In genomic region chr2:170360546-170361358, GRCh38 we compare ENCODE assay signal across 16 cellular contexts.
DNase-seq lines count a peak whose midpoint lies in the region; ATAC-seq, FAIRE-seq and TF ChIP-seq lines count a peak whose summit lies in the region.
"Had no signal": no experiment of that assay in that cellular context is flagged by ENCODE, and none has a peak within 500 bp of the region (broad histone marks: within the 10 kb centered on the region; RNA-seq: fewer than 3 reads in every experiment).

No MANE protein-coding gene starts in this region.

- H3K9ac ChIP-seq in NT2/D1 (ENCODE audit: insufficient read length, low read depth) (no peak overlapping the region), endodermal cell (ENCODE audit: extremely low read depth, low read length, poor library complexity, severe bottlenecking) (no peak overlapping the region)

- TF ChIP-seq CTCF in A549 (IDR thresholded peaks at IDR 0.05) (no peak), GM23338 (conservative IDR thresholded peaks at IDR 0.05; ENCODE audit: low read depth in 2 of 2) (no peak), endodermal cell (conservative IDR thresholded peaks at IDR 0.05) (no peak), spleen (IDR thresholded peaks at IDR 0.05 in 8 of 11, conservative IDR thresholded peaks at IDR 0.05 in 3 of 11) (no peak)

- peak overlapping the region; percentile 40; the same call in 1 of the 2 replicates for H2AFZ ChIP-seq in GM23338

- TF ChIP-seq EP300 in A549 (IDR thresholded peaks at IDR 0.05): no peak

- no peaks in the 10 kb centered on the region for H3K79me2 ChIP-seq in GM23338 (replicated peaks; ENCODE audit: insufficient read depth)

- TF ChIP-seq RAD21 in A549 (conservative IDR thresholded peaks at IDR 0.05 in 1 of 2, IDR thresholded peaks at IDR 0.05 in 1 of 2): no peak

- peak; percentile 22 to 61; a peak in 3 of 6 replicates for ATAC-seq in A549
- ATAC-seq in GM23338: peak; percentile 59

- CTCF ChIA-PET in A549 (lab: Yijun Ruan, JAX): interaction anchor here (0.7 to 2.7 kb wide), 26 partner anchors 10 to 513 kb away, joined by 3 to 30 read pairs (median 4); partner anchors contain the start of gene GAD1
- CTCF ChIA-PET in CD8-positive, alpha-beta memory T cell (lab: Charles Lee): interaction anchor here (0.8 to 5.9 kb wide), 7 partner anchors 10 to 512 kb away, joined by 3 to 43 read pairs (median 5); partner anchors contain the start of gene GAD1

- H3K4me3 Mint-ChIP-seq in GM23338 (no peak overlapping the region), endodermal cell (peak overlapping the region; percentile 35)
- H3K4me3 Mint-ChIP-seq in CD8-positive, alpha-beta memory T cell: no peak overlapping the region
- H3K4me3 Mint-ChIP-seq: activated naive CD8-positive, alpha-beta T cell; IgD-negative memory B cell; naive B cell had no signal

- H3K27me3 ChIP-seq in GM23338 (ENCODE audit: insufficient read depth): no peaks in the 10 kb centered on the region
- no peaks in the 10 kb centered on the region for H3K27me3 ChIP-seq in NT2/D1 (ENCODE audit: insufficient read depth, insufficient read length)
- no peaks in the 10 kb centered on the region for H3K27me3 ChIP-seq in endodermal cell (ENCODE audit: control insufficient read depth, insufficient read depth, low read length, poor library complexity, severe bottlenecking)
- no peaks in the 10 kb centered on the region for H3K27me3 ChIP-seq in CD8-positive, alpha-beta memory T cell (ENCODE audit: insufficient read depth, low read length, poor library complexity, severe bottlenecking)
- peaks cover 0 to 38% (median 5%) of the 10 kb centered on the region in 7 donors for H3K27me3 ChIP-seq in spleen (replicated peaks in 1 of 7)
- H3K27me3 ChIP-seq: ovary had no signal

- no peak for FAIRE-seq in A549 (lab: Jason Lieb, UNC)

- H3K4me1 Mint-ChIP-seq in GM23338 (peaks cover 29% of the 10 kb centered on the region), endodermal cell (peaks cover 61% of the 10 kb centered on the region)
- H3K4me1 Mint-ChIP-seq in CD8-positive, alpha-beta memory T cell: peaks cover 3 to 8% (median 7%) of the 10 kb centered on the region in 3 donors
- H3K4me1 Mint-ChIP-seq: IgD-negative memory B cell had no signal

- H3K4me2 ChIP-seq in A549 (no peak overlapping the region), GM23338 (no peak overlapping the region)

- no peaks in the 10 kb centered on the region for H3K9me2 ChIP-seq in GM23338 (ENCODE audit: insufficient read depth)

- no peaks in the 10 kb centered on the region for H4K20me1 ChIP-seq in GM23338 (replicated peaks; ENCODE audit: insufficient read depth)

- H3K4me3 ChIP-seq in A549: no peak overlapping the region
- H3K4me3 ChIP-seq in GM23338: no peak overlapping the region
- no peak overlapping the region for H3K4me3 ChIP-seq in NT2/D1 (ENCODE audit: insufficient read length, low read depth)
- H3K4me3 ChIP-seq in endodermal cell (ENCODE audit: low read length): peak overlapping the region; percentile 54
- no peak overlapping the region for H3K4me3 ChIP-seq in CD8-positive, alpha-beta memory T cell (ENCODE audit: low read length)
- H3K4me3 ChIP-seq in spleen: no peak overlapping the region
- H3K4me3 ChIP-seq: coronary artery, ovary, tibial nerve had no signal

- H3K9me3 ChIP-seq in A549 (no peaks in the 10 kb centered on the region), NT2/D1 (ENCODE audit: insufficient read depth, low read length) (no peaks in the 10 kb centered on the region), endodermal cell (ENCODE audit: control insufficient read depth, low read length) (no peaks in the 10 kb centered on the region), spleen (no peaks in the 10 kb centered on the region)
- no peaks in the 10 kb centered on the region for H3K9me3 ChIP-seq in CD8-positive, alpha-beta memory T cell (ENCODE audit: low read length)
- H3K9me3 ChIP-seq: ovary, tibial nerve had no signal

- H3K27ac Mint-ChIP-seq in GM23338 (no peak overlapping the region), endodermal cell (peak overlapping the region; percentile 90)
- no peak overlapping the region for H3K27ac Mint-ChIP-seq in CD8-positive, alpha-beta memory T cell
- H3K27ac Mint-ChIP-seq: activated naive CD8-positive, alpha-beta T cell; IgD-negative memory B cell had no signal

- H3K9me3 Mint-ChIP-seq in GM23338 (no peaks in the 10 kb centered on the region), endodermal cell (no peaks in the 10 kb centered on the region)
- no peaks in the 10 kb centered on the region for H3K9me3 Mint-ChIP-seq in CD8-positive, alpha-beta memory T cell
- H3K9me3 Mint-ChIP-seq: IgD-negative memory B cell, naive B cell had no signal

- DNase-seq in A549 (ENCODE audit: low read depth in 1 of 2, low spot score in 1 of 2) (no peak), GM23338 (ENCODE audit: low spot score) (no peak), NT2/D1 (ENCODE audit: low read depth, low spot score) (peak; percentile 40), endodermal cell (no peak), kidney tubule cell (ENCODE audit: low spot score) (no peak), spleen (no peak), DMS153 treated with DMSO at 0.1 percent for 48 hours (lab: John Stamatoyannopoulos, UW; ENCODE audit: unreplicated experiment) (no peak)
- DNase-seq in CD8-positive, alpha-beta memory T cell: no peak
- DNase-seq: kidney, ovary had no signal

- H3F3A ChIP-seq in GM23338 (replicated peaks; ENCODE audit: low read depth): no peaks in the 10 kb centered on the region

- H3K4me1 ChIP-seq in A549 (no peaks in the 10 kb centered on the region), GM23338 (ENCODE audit: insufficient read depth) (peaks cover 17% of the 10 kb centered on the region), NT2/D1 (ENCODE audit: insufficient read depth, insufficient read length) (no peaks in the 10 kb centered on the region), endodermal cell (ENCODE audit: control insufficient read depth, insufficient read depth, low read length) (peaks cover 23% of the 10 kb centered on the region), spleen (peaks cover 0 to 7% (median 2%) of the 10 kb centered on the region in 6 donors)
- peaks cover 4% of the 10 kb centered on the region for H3K4me1 ChIP-seq in CD8-positive, alpha-beta memory T cell (ENCODE audit: insufficient read depth, low read length)
- H3K4me1 ChIP-seq: tibial nerve had no signal

- H3K27me3 Mint-ChIP-seq in GM23338 (ENCODE audit: insufficient read depth, low read depth, poor library complexity) (peaks cover 2% of the 10 kb centered on the region), endodermal cell (ENCODE audit: insufficient read depth) (no peaks in the 10 kb centered on the region)
- H3K27me3 Mint-ChIP-seq in CD8-positive, alpha-beta memory T cell: peaks cover 8 to 46% of the 10 kb centered on the region in 2 donors

- no peak overlapping the region for H3K27ac ChIP-seq in A549
- H3K27ac ChIP-seq in GM23338 (ENCODE audit: low read depth): no peak overlapping the region
- no peak overlapping the region for H3K27ac ChIP-seq in endodermal cell (ENCODE audit: low read depth, low read length)
- no peak overlapping the region for H3K27ac ChIP-seq in CD8-positive, alpha-beta memory T cell (ENCODE audit: low read depth, low read length)
- H3K27ac ChIP-seq in spleen: no peak overlapping the region
- H3K27ac ChIP-seq: brain microvascular endothelial cell, coronary artery, ovary, tibial nerve had no signal

- no peaks in the 10 kb centered on the region for H3K36me3 ChIP-seq in GM23338 (ENCODE audit: insufficient read depth)
- H3K36me3 ChIP-seq in NT2/D1 (ENCODE audit: insufficient read depth, insufficient read length, low read length): no peaks in the 10 kb centered on the region
- no peaks in the 10 kb centered on the region for H3K36me3 ChIP-seq in endodermal cell (ENCODE audit: control insufficient read depth, insufficient read depth, low read length)
- H3K36me3 ChIP-seq in CD8-positive, alpha-beta memory T cell (ENCODE audit: insufficient read depth, low read length): no peaks in the 10 kb centered on the region
- H3K36me3 ChIP-seq in spleen: no peaks in the 10 kb centered on the region
- H3K36me3 ChIP-seq: brain microvascular endothelial cell, ovary, tibial nerve had no signal

- POLR2A ChIA-PET in A549 (lab: Yijun Ruan, JAX): no interaction called here
- POLR2A ChIA-PET in CD8-positive, alpha-beta memory T cell (lab: Charles Lee): interaction anchor here (0.6 kb wide), 1 partner anchor 452 kb away, joined by 4 read pairs; no protein-coding TSS in a partner anchor

- H3K36me3 Mint-ChIP-seq in GM23338 (ENCODE audit: low read depth): no peaks in the 10 kb centered on the region
- no peaks in the 10 kb centered on the region for H3K36me3 Mint-ChIP-seq in endodermal cell (ENCODE audit: low read depth)
- no peaks in the 10 kb centered on the region for H3K36me3 Mint-ChIP-seq in CD8-positive, alpha-beta memory T cell
- H3K36me3 Mint-ChIP-seq: activated naive CD8-positive, alpha-beta T cell; IgD-negative memory B cell; naive B cell had no signal

- intact Hi-C loops in spleen (cut with DNase I; ENCODE audit: low total_unique reads): loop anchor here (10.0 kb wide), 1 partner anchor 454 kb away; the partner anchor contains the start of gene GAD1

- TF ChIP-seq POLR2A in A549 (IDR thresholded peaks at IDR 0.05; ENCODE audit: low read length) (no peak), spleen (IDR thresholded peaks at IDR 0.05) (no peak)

- 14% methylated on average over 4 of the region's 4 CpGs for WGBS in A549 (ENCODE audit: missing lambda C conversion rate)
- 52% methylated on average over 4 of the region's 4 CpGs; no CpG with 5 or more reads in 1 of the 2 experiments for WGBS in endodermal cell (ENCODE audit: insufficient coverage in 1 of 2, insufficient read length in 1 of 2), 2 experiments
- WGBS in spleen, 5 donors: 86 to 96% (median 89%) methylated on average over 4 of the region's 4 CpGs

TF ChIP-seq in A549, 52 proteins besides CTCF, POLR2A, EP300 and RAD21 (continues in another document):
- TF ChIP-seq HOXB13 (CRISPR knock-in tag; IDR thresholded peaks at IDR 0.05; ENCODE audit: low read depth): no peak
- TF ChIP-seq BHLHE40 (IDR thresholded peaks at IDR 0.05; ENCODE audit: low read depth, low read length): no peak
- TF ChIP-seq HES2 (IDR thresholded peaks at IDR 0.05): no peak
- no peak for TF ChIP-seq KDM1A (IDR thresholded peaks at IDR 0.05; ENCODE audit: low read depth)
- no peak for TF ChIP-seq FOSB (CRISPR knock-in tag; IDR thresholded peaks at IDR 0.05)

TF ChIP-seq in GM23338, 12 proteins besides CTCF, POLR2A, EP300 and RAD21 (continues in another document):
- TF ChIP-seq ZNF114 (CRISPR knock-in tag; IDR thresholded peaks at IDR 0.05) (no peak), POLR2AphosphoS5 (IDR thresholded peaks at IDR 0.05; ENCODE audit: low read depth) (no peak), STAT1 (IDR thresholded peaks at IDR 0.05; ENCODE audit: unreplicated experiment) (no peak)
